Comparison of ENCODE assay signal across 25 cellular contexts in genomic region chrX:131083510-131084142, GRCh38. TPM values are rescaled to one million over a fixed set of nuclear protein-coding genes. Genes with fewer than 3 reads are reported as not detected.
"Had no signal": no experiment of that assay in that cellular context is flagged by ENCODE, and none has a peak within 500 bp of the region (broad histone marks: within the 10 kb centered on the region; RNA-seq: fewer than 3 reads in every experiment).

No MANE protein-coding gene starts in this region.

- H3K4me1 Mint-ChIP-seq: stimulated activated memory B cell treated with anti-CD40 and anti-IgM and Interleukin-4, amounts not matched to agents 10 μg/mL and 1 μg/mL and 100 μg/mL, for 72 hours had no signal

- H3K4me3 Mint-ChIP-seq: activated CD8-positive, alpha-beta T cell treated with anti-CD3 and anti-CD28 coated beads for 36 hours; activated T-cell treated with anti-CD3 and anti-CD28 coated beads, Interleukin-2, amount 50 U/mL, for 24 hours; stimulated activated memory B cell treated with anti-CD40 and anti-IgM and Interleukin-4, amounts not matched to agents 10 μg/mL and 1 μg/mL and 100 μg/mL, for 72 hours had no signal

- H3K36me3 Mint-ChIP-seq: stimulated activated memory B cell treated with anti-CD40 and anti-IgM and Interleukin-4, amounts not matched to agents 10 μg/mL and 1 μg/mL and 100 μg/mL, for 72 hours had no signal

- H3K4me3 ChIP-seq: gastrocnemius medialis, heart right ventricle, left ventricle myocardium inferior, pancreas, smooth muscle cell, testis, upper lobe of left lung had no signal

- H3K27ac ChIP-seq: gastrocnemius medialis, heart right ventricle, left ventricle myocardium inferior, pancreas, testis, upper lobe of left lung had no signal

- ATAC-seq: activated CD8-positive, alpha-beta T cell treated with anti-CD3 and anti-CD28 coated beads for 36 hours; esophagus mucosa; gastrocnemius medialis; heart right ventricle; pancreas; sciatic nerve; stimulated activated memory B cell treated with anti-CD40 and anti-IgM and Interleukin-4, amounts not matched to agents 10 μg/mL and 1 μg/mL and 100 μg/mL, for 72 hours had no signal

- H3K27me3 ChIP-seq: testis had no signal

- DNase-seq: activated CD4-positive, alpha-beta T cell treated with anti-CD3 and anti-CD28 coated beads for 48 hours; activated CD4-positive, CD25-positive, alpha-beta regulatory T cell; activated CD8-positive, alpha-beta T cell treated with anti-CD3 and anti-CD28 coated beads for 36 hours; activated naive CD4-positive, alpha-beta T cell treated with anti-CD3 and anti-CD28 coated beads, Interleukin-2, amount 50 U/mL, for 16 hours; activated T-cell treated with anti-CD3 and anti-CD28 coated beads, Interleukin-2, amount 50 U/mL, for 24 hours; aorta; cortex of kidney; effector CD4-positive, alpha-beta T cell; gastrocnemius medialis; heart right ventricle; left ventricle myocardium inferior; mammary epithelial cell; stimulated activated CD4-positive, alpha-beta T cell treated with anti-CD3 and anti-CD28 coated beads, Interleukin-4, amount 100 ng/mL, for 4 hours; T-helper 1 cell; T-helper 9 cell; testis had no signal

- H3K36me3 ChIP-seq: gastrocnemius medialis, heart right ventricle, left ventricle myocardium inferior, pancreas, upper lobe of left lung had no signal

- H3K9me3 Mint-ChIP-seq: activated CD8-positive, alpha-beta T cell treated with anti-CD3 and anti-CD28 coated beads for 36 hours; activated T-cell treated with anti-CD3 and anti-CD28 coated beads, Interleukin-2, amount 50 U/mL, for 24 hours; activated T-helper 2 cell treated with anti-CD3 and anti-CD28 coated beads, Interferon-gamma antibody, Interleukin-2, Interleukin-4, amounts not matched to agents 10 μg/mL and 5 μg/mL and 100 μg/mL, durations not matched to agents 14 hours and 24 hours and 36 hours had no signal

- H3K9me3 ChIP-seq: gastrocnemius medialis, heart right ventricle, left ventricle myocardium inferior, pancreas, testis, upper lobe of left lung had no signal

- H3K27ac Mint-ChIP-seq: activated CD8-positive, alpha-beta T cell treated with anti-CD3 and anti-CD28 coated beads for 36 hours; activated T-cell treated with anti-CD3 and anti-CD28 coated beads, Interleukin-2, amount 50 U/mL, for 24 hours; activated T-helper 2 cell treated with anti-CD3 and anti-CD28 coated beads, Interferon-gamma antibody, Interleukin-2, Interleukin-4, amounts not matched to agents 10 μg/mL and 5 μg/mL and 100 μg/mL, durations not matched to agents 14 hours and 24 hours and 36 hours; stimulated activated memory B cell treated with anti-CD40 and anti-IgM and Interleukin-4, amounts not matched to agents 10 μg/mL and 1 μg/mL and 100 μg/mL, for 72 hours had no signal

- H3K4me1 ChIP-seq: gastrocnemius medialis, heart right ventricle, left ventricle myocardium inferior, pancreas, testis, upper lobe of left lung had no signal

RNA-seq across cellular contexts. Expression of gene ARHGAP36, which starts 25.5 kb away (rescaled TPM):
- total RNA-seq: activated CD8-positive, alpha-beta T cell treated with anti-CD3 and anti-CD28 coated beads for 36 hours; activated T-helper 2 cell treated with anti-CD3 and anti-CD28 coated beads, Interferon-gamma antibody, Interleukin-2, Interleukin-4, amounts not matched to agents 10 μg/mL and 5 μg/mL and 100 μg/mL, durations not matched to agents 14 hours and 24 hours and 36 hours; aorta; esophagus mucosa; heart right ventricle; kidney epithelial cell; left ventricle myocardium inferior; mammary epithelial cell; mononuclear cell; pancreas; sciatic nerve; smooth muscle cell; upper lobe of left lung had no signal
